15 cellular contexts compared by ENCODE assay signal in the genomic region with DNA sequence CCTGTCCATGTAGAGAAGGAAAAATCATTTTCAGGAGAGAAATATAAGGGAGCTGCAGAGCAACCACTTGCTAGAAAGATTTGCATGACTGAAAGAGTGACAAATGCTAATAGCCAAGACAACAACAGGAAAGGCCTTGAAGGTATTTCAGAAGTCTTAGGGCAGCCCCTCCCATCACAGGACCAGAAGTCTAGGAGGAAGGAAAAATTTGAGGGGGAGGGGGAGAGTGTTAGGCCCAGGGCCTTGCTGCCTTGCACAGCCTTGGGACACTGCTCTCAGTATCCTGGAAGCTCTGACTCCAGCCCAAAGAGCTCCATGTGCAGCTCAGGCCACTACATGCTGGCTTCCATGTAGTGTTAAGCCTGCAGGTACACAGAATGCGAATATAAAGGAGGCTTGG.
A peak's percentile ranks its signal among the peaks of the same experiment; 100 is the strongest.
DNase-seq lines count a peak whose midpoint lies in the region; ATAC-seq, FAIRE-seq and TF ChIP-seq lines count a peak whose summit lies in the region.
"Had no signal": no experiment of that assay in that cellular context is flagged by ENCODE, and none has a peak within 500 bp of the region (broad histone marks: within the 10 kb centered on the region; RNA-seq: fewer than 3 reads in every experiment).

No MANE protein-coding gene starts in this region.

- H2AK5ac ChIP-seq in H1 (ENCODE audit: low read depth, low read length) (no peak overlapping the region), mesendoderm (ENCODE audit: low read length) (no peak overlapping the region)

- H3K4me1 ChIP-seq in H1 (replicated peaks in 1 of 4; ENCODE audit: control insufficient read depth in 3 of 4, insufficient read depth in 4 of 4, low read length in 3 of 4) (peaks cover 3 to 9% (median 7%) of the 10 kb centered on the region in 4 experiments), iPS-20b (ENCODE audit: insufficient read depth, low read length) (peaks cover 13% of the 10 kb centered on the region), mesendoderm (ENCODE audit: control insufficient read depth, low read depth, low read length) (peaks cover 2% of the 10 kb centered on the region)

- POLR2A ChIA-PET in H1 (lab: Charles Lee; ENCODE audit: partially characterized antibody): interaction anchor here (0.8 to 1.0 kb wide), 3 partner anchors 34 to 72 kb away, joined by 3 to 6 read pairs (median 5); no protein-coding TSS in a partner anchor

- no peak overlapping the region for H4K5ac ChIP-seq in H1 (ENCODE audit: insufficient read length, low read depth, low read length)
- H4K5ac ChIP-seq in mesendoderm (ENCODE audit: low read length): no peak overlapping the region

- no peak overlapping the region for H3K4ac ChIP-seq in H1 (replicated peaks; ENCODE audit: insufficient read length, low read depth, low read length)
- H3K4ac ChIP-seq in mesendoderm (ENCODE audit: low read depth, low read length): no peak overlapping the region

- no peak overlapping the region for H2BK20ac ChIP-seq in H1 (ENCODE audit: low read length)

- H3K18ac ChIP-seq in H1 (ENCODE audit: extremely low read depth, low read length): peak overlapping the region; percentile 60
- no peak overlapping the region for H3K18ac ChIP-seq in mesendoderm (ENCODE audit: low read length)

- H3K23ac ChIP-seq in H1 (ENCODE audit: insufficient read length) (no peak overlapping the region), mesendoderm (ENCODE audit: low read length) (no peak overlapping the region)

- no peak overlapping the region for H4K91ac ChIP-seq in H1 (replicated peaks; ENCODE audit: insufficient read length, low read length)

- no peak overlapping the region for H3K27ac ChIP-seq in H1 (ENCODE audit: low read depth, low read length)
- no peak overlapping the region for H3K27ac ChIP-seq in iPS-20b (ENCODE audit: low read length)
- H3K27ac ChIP-seq in mesendoderm (ENCODE audit: low read depth, low read length): no peak overlapping the region
- H3K27ac ChIP-seq: HL-60 had no signal

- H4K8ac ChIP-seq in H1 (ENCODE audit: extremely low read depth, insufficient read depth, low read length): no peak overlapping the region
- no peak overlapping the region for H4K8ac ChIP-seq in mesendoderm (ENCODE audit: low read depth, low read length)

- H3K79me1 ChIP-seq in H1 (ENCODE audit: low read depth, low read length) (no peaks in the 10 kb centered on the region), mesendoderm (ENCODE audit: low read length) (no peaks in the 10 kb centered on the region)

- TF ChIP-seq POLR2A in H1 (IDR thresholded peaks at IDR 0.05; ENCODE audit: control extremely low read depth in 1 of 2, low read depth in 2 of 2, low read length in 2 of 2) (no peak), GM12891 (IDR thresholded peaks at IDR 0.05; ENCODE audit: low read depth, low read length) (no peak)

- H3K4me2 ChIP-seq in H1 (ENCODE audit: insufficient read depth in 1 of 2, low read depth in 2 of 2, low read length in 2 of 2) (peak overlapping the region in 1 of 2 experiments; percentile 37; a peak in 1 of 4 replicates), mesendoderm (ENCODE audit: low read length) (no peak overlapping the region)

- H4K20me1 ChIP-seq in H1 (replicated peaks in 1 of 2; ENCODE audit: control insufficient read depth in 1 of 2, insufficient read depth in 2 of 2, low read length in 2 of 2): no peaks in the 10 kb centered on the region

- no peak overlapping the region for H3K9ac ChIP-seq in H1 (replicated peaks in 1 of 4; ENCODE audit: extremely low read depth in 1 of 4, low read depth in 3 of 4, low read length in 3 of 4)
- H3K9ac ChIP-seq in iPS-20b (ENCODE audit: low read depth, low read length): no peak overlapping the region
- H3K9ac ChIP-seq in mesendoderm (ENCODE audit: low read length): no peak overlapping the region

- no peak overlapping the region; the same call in 1 of the 2 replicates for H2BK15ac ChIP-seq in H1 (ENCODE audit: low read length)
- no peak overlapping the region for H2BK15ac ChIP-seq in mesendoderm (replicated peaks; ENCODE audit: low read depth)

- no peak for TF ChIP-seq RAD21 in H1 (IDR thresholded peaks at IDR 0.05 in 1 of 2, conservative IDR thresholded peaks at IDR 0.05 in 1 of 2; ENCODE audit: low read depth in 2 of 2, low read length in 2 of 2)

- no peak overlapping the region for H3K4me3 ChIP-seq in H7 (ENCODE audit: insufficient read depth, low read depth, low read length)
- peak overlapping the region in 1 of 4 experiments; percentile 6; a peak in 1 of 8 replicates for H3K4me3 ChIP-seq in H1 (ENCODE audit: extremely low read depth in 1 of 4, insufficient read depth in 2 of 4, low read depth in 3 of 4, low read length in 4 of 4)
- H3K4me3 ChIP-seq in iPS-20b (ENCODE audit: low read length): peak overlapping the region; percentile 23; the same call in 1 of the 2 replicates
- no peak overlapping the region for H3K4me3 ChIP-seq in mesendoderm (ENCODE audit: low read length)

- no peak for ATAC-seq in GM19452 (IDR thresholded peaks at IDR 0.05; ENCODE audit: unreplicated experiment)
- ATAC-seq in Right ventricle myocardium superior (ENCODE audit: poor library complexity): no peak
- ATAC-seq: HCT116 had no signal

- peak; percentile 77 for FAIRE-seq in H1 (lab: Jason Lieb, UNC)
- FAIRE-seq in GM12891 (lab: Jason Lieb, UNC): no peak
- FAIRE-seq: A204.1, D721Med, GM18507 had no signal

- H3K9me3 ChIP-seq in H1 (ENCODE audit: insufficient read depth in 2 of 2, low read depth in 1 of 2, low read length in 1 of 2) (no peaks in the 10 kb centered on the region), iPS-20b (ENCODE audit: insufficient read depth, low read depth, low read length) (no peaks in the 10 kb centered on the region)

- WGBS in H1 (ENCODE audit: extremely low coverage in 1 of 2, insufficient coverage in 1 of 2, insufficient read length in 1 of 2, insufficient replicate concordance in 2 of 2, low coverage in 1 of 2, low lambda C conversion rate in 2 of 2, missing lambda C conversion rate in 1 of 2), 2 experiments: 7% methylated on average over 1 of the region's 1 CpG; no CpG with 5 or more reads in 1 of the 2 experiments
- WGBS in mesendoderm (ENCODE audit: extremely low coverage, insufficient coverage, low lambda C conversion rate): no CpG with 5 or more reads among the region's 1 CpG

- no peak for TF ChIP-seq CTCF in H1 (IDR thresholded peaks at IDR 0.05; ENCODE audit: control extremely low read depth in 1 of 3, insufficient read depth in 1 of 3, low read depth in 1 of 3, low read length in 3 of 3)

- no peak for TF ChIP-seq EP300 in H1 (IDR thresholded peaks at IDR 0.05; ENCODE audit: borderline replicate concordance in 1 of 2, low read depth in 2 of 2, low read length in 2 of 2)

- H3K27me3 ChIP-seq in H7 (ENCODE audit: control insufficient read depth, insufficient read depth, low read length) (peaks cover 2% of the 10 kb centered on the region), H1 (replicated peaks in 1 of 4; ENCODE audit: control insufficient read depth in 3 of 4, extremely low read depth in 1 of 4, insufficient read depth in 3 of 4, low read length in 3 of 4) (peaks cover 0 to 13% (median 3%) of the 10 kb centered on the region in 4 experiments; a peak in 4 of 7 replicates), iPS-20b (ENCODE audit: insufficient read depth, low read length) (peaks cover 26% of the 10 kb centered on the region), mesendoderm (ENCODE audit: insufficient read depth, low read length, poor library complexity) (no peaks in the 10 kb centered on the region)

- CTCF ChIA-PET in H1 (lab: Charles Lee; ENCODE audit: partially characterized antibody): interaction anchor here (0.8 to 0.9 kb wide), 2 partner anchors 75 to 83 kb away, joined by 3 to 4 read pairs; no protein-coding TSS in a partner anchor

- DNase-seq in H7 (peak; percentile 76), H1 (ENCODE audit: low read depth in 1 of 2, low spot score in 2 of 2) (peak in 1 of 2 experiments; percentile 45), mesendoderm (peak; percentile 82), Right ventricle myocardium superior (no peak), GM12891 (ENCODE audit: insufficient read length, low spot score) (no peak)
- DNase-seq: C1 segment of cervical spinal cord; CD4-positive, alpha-beta T cell; GOT3 had no signal

- H2BK5ac ChIP-seq in H1 (ENCODE audit: low read depth, low read length): 0 out of 2 replicates have a peak overlapping the region, but pooled peaks have one; percentile 52
- H2BK5ac ChIP-seq in mesendoderm (ENCODE audit: low read length): no peak overlapping the region

- H3K56ac ChIP-seq in H1 (replicated peaks; ENCODE audit: insufficient read length, low read depth, low read length) (no peak overlapping the region), mesendoderm (ENCODE audit: low read length) (no peak overlapping the region)

- H3K36me3 ChIP-seq in H7 (replicated peaks; ENCODE audit: control insufficient read depth, insufficient read depth, low read length) (no peaks in the 10 kb centered on the region), H1 (ENCODE audit: control insufficient read depth in 2 of 4, insufficient read depth in 4 of 4, low read length in 3 of 4) (no peaks in the 10 kb centered on the region), iPS-20b (ENCODE audit: insufficient read depth, low read depth, low read length) (no peaks in the 10 kb centered on the region), mesendoderm (ENCODE audit: control insufficient read depth, insufficient read depth, low read length) (no peaks in the 10 kb centered on the region)

- no peak overlapping the region for H3K14ac ChIP-seq in H1 (ENCODE audit: insufficient read length)

- no peak overlapping the region for H2BK120ac ChIP-seq in H1 (replicated peaks; ENCODE audit: low read depth, low read length)
- H2BK120ac ChIP-seq in mesendoderm (ENCODE audit: low read depth, low read length): no peak overlapping the region

- no peak overlapping the region for H2BK12ac ChIP-seq in H1 (ENCODE audit: low read depth, low read length)

- H3K79me2 ChIP-seq in H1 (ENCODE audit: control insufficient read depth in 1 of 2, insufficient read depth in 2 of 2, low read length in 2 of 2) (no peaks in the 10 kb centered on the region), mesendoderm (ENCODE audit: control insufficient read depth, insufficient read depth, low read length) (no peaks in the 10 kb centered on the region)

- intact Hi-C loops in Right ventricle myocardium superior (cut with DNase I): no loop called here

- H3K23me2 ChIP-seq in H1 (ENCODE audit: low read depth, low read length): no peaks in the 10 kb centered on the region

- no peak overlapping the region for H2AFZ ChIP-seq in H1 (ENCODE audit: low read length)

TF ChIP-seq in H1, 55 proteins besides CTCF, POLR2A, EP300 and RAD21 (continues in another document):
- TF ChIP-seq TAF7 (optimal IDR thresholded peaks at IDR 0.05; ENCODE audit: borderline replicate concordance, low read depth, low read length) (no peak), CTBP2 (IDR thresholded peaks at IDR 0.05; ENCODE audit: borderline replicate concordance, insufficient read depth, insufficient read length, low read length) (no peak), SAP30 (IDR thresholded peaks at IDR 0.05; ENCODE audit: insufficient read depth, insufficient replicate concordance, low read length) (no peak)

TF ChIP-seq in GM12891, 5 proteins besides CTCF, POLR2A, EP300 and RAD21 (continues in another document):
- TF ChIP-seq POLR2AphosphoS5 (IDR thresholded peaks at IDR 0.05; ENCODE audit: low read depth, low read length) (no peak), SPI1 (IDR thresholded peaks at IDR 0.05; ENCODE audit: low read depth, low read length) (no peak), POU2F2 (IDR thresholded peaks at IDR 0.05; ENCODE audit: low read depth, low read length) (no peak), TAF1 (IDR thresholded peaks at IDR 0.05; ENCODE audit: low read depth, low read length) (no peak)

Comparison
In these comparisons a context has a peak if more than half of its experiments do, and no peak if none do; other contexts are left out.
1. DNase-seq: peak in H7 (single experiment) and mesendoderm (single experiment); none in Right ventricle myocardium superior (single experiment) and GM12891 (single experiment).